ENCODE assay signal across 23 cellular contexts in the genomic region with DNA sequence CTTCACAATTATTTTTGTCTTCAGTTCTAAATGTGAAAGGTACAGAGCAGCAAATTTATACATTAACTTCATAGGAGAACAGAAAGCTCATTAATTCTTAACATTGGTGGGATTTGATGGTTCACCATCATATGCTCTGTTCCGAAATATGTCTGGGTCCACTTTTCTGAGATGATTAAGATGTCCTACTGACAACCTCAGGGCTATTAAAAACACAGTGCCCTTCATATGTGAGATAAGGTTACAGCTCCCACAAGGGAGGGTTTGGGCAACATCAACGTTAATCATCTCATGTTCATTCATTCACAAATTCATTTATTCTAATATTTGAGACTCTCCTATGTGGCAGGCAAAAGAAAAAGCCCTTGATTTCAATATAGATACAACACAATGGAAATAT.
"Had no signal": no experiment of that assay in that cellular context is flagged by ENCODE, and none has a peak within 500 bp of the region (broad histone marks: within the 10 kb centered on the region; RNA-seq: fewer than 3 reads in every experiment).

No MANE protein-coding gene starts in this region.

- H3K27ac Mint-ChIP-seq: neural progenitor cell had no signal

- H3K4me1 ChIP-seq: neural progenitor cell, psoas muscle, sigmoid colon, tibial artery, upper lobe of right lung, vagina had no signal

- H3K4me3 ChIP-seq: dorsolateral prefrontal cortex, hepatocyte, mucosa of descending colon, neural progenitor cell, psoas muscle, sigmoid colon, skin epidermis, tibial artery, upper lobe of right lung, vagina had no signal

- H3K4me2 ChIP-seq: hepatocyte, neural progenitor cell had no signal

- H3K4me3 Mint-ChIP-seq: natural killer cell, neural progenitor cell had no signal

- H3K9me3 ChIP-seq: mucosa of descending colon, psoas muscle, sigmoid colon, tibial artery, upper lobe of right lung, vagina had no signal

- ATAC-seq: mucosa of descending colon; natural killer cell; psoas muscle; stimulated activated naive CD8-positive, alpha-beta T cell treated with anti-CD3 and anti-CD28 coated beads, Interleukin-15, Interleukin-2, amounts not matched to agents 100 U/mL and 50 U/mL, for 24 hours; upper lobe of right lung had no signal

- H2AFZ ChIP-seq: hepatocyte, neural progenitor cell had no signal

- H3K27ac ChIP-seq: dorsolateral prefrontal cortex, hepatocyte, neural progenitor cell, psoas muscle, sigmoid colon, skin epidermis, tibial artery, upper lobe of right lung, vagina had no signal

- H3K9ac ChIP-seq: neural progenitor cell, parathyroid adenoma had no signal

- H3K9me3 Mint-ChIP-seq: natural killer cell, neural progenitor cell had no signal

- H3K27me3 ChIP-seq: dorsolateral prefrontal cortex, hepatocyte, neural progenitor cell, sigmoid colon, tibial artery, upper lobe of right lung, vagina had no signal

- H3K4me1 Mint-ChIP-seq: neural progenitor cell had no signal

- DNase-seq: cortex of kidney; dorsolateral prefrontal cortex; effector CD8-positive, alpha-beta T cell; foreskin melanocyte; head of caudate nucleus; kidney; left cardiac atrium; mammary epithelial cell; mucosa of descending colon; natural killer cell; psoas muscle; retina; sigmoid colon; stimulated activated CD4-positive, alpha-beta T cell treated with anti-CD3 and anti-CD28 coated beads, Interleukin-2, amount 100 ng/mL, for 24 hours; stimulated activated CD4-positive, alpha-beta T cell treated with anti-CD3 and anti-CD28 coated beads, Interleukin-4, amount 100 ng/mL, for 4 hours; stimulated activated naive CD8-positive, alpha-beta T cell treated with anti-CD3 and anti-CD28 coated beads, Interleukin-15, Interleukin-2, amounts not matched to agents 100 U/mL and 50 U/mL, for 24 hours; tibial artery; upper lobe of right lung had no signal

- H3K79me2 ChIP-seq: hepatocyte, parathyroid adenoma had no signal
